Comparison of ENCODE assay signal across 9 cellular contexts in genomic region chr18:77056399-77057015, GRCh38.
DNase-seq lines count a peak whose midpoint lies in the region; ATAC-seq, FAIRE-seq and TF ChIP-seq lines count a peak whose summit lies in the region.
"Had no signal": no experiment of that assay in that cellular context is flagged by ENCODE, and none has a peak within 500 bp of the region (broad histone marks: within the 10 kb centered on the region; RNA-seq: fewer than 3 reads in every experiment).

No MANE protein-coding gene starts in this region.

- intact Hi-C loops in sciatic nerve (cut with DNase I), result loop anchor here (5.0 kb wide), 1 partner anchor 54 kb away; no protein-coding TSS in a partner anchor

- CTCF ChIA-PET in RWPE1 (lab: Yijun Ruan, JAX), result no interaction called here

- peaks cover 20% of the 10 kb centered on the region for H3K27me3 Mint-ChIP-seq in glutamatergic neuron (ENCODE audit: unreplicated experiment)

- H3K4me3 Mint-ChIP-seq in glutamatergic neuron (ENCODE audit: unreplicated experiment), result peak overlapping the region; percentile 43

- H3K27ac Mint-ChIP-seq in glutamatergic neuron (ENCODE audit: unreplicated experiment), result peak overlapping the region; percentile 81

- H3K27ac ChIP-seq in RWPE1, result peak overlapping the region; percentile 15

- peaks cover 60% of the 10 kb centered on the region for H3K4me1 Mint-ChIP-seq in glutamatergic neuron (ENCODE audit: low read depth, unreplicated experiment)

- TF ChIP-seq CTCF in RWPE1 (conservative IDR thresholded peaks at IDR 0.05; ENCODE audit: low read depth) (no peak), glutamatergic neuron (IDR thresholded peaks at IDR 0.05; ENCODE audit: partially characterized antibody, unreplicated experiment) (no peak)

- peaks cover 29% of the 10 kb centered on the region for H3K9me3 Mint-ChIP-seq in glutamatergic neuron (ENCODE audit: unreplicated experiment)

- POLR2A ChIA-PET in RWPE1 (lab: Yijun Ruan, JAX; ENCODE audit: low non-redundant PET), result no interaction called here

- TF ChIP-seq POLR2A in GM12891 (IDR thresholded peaks at IDR 0.05; ENCODE audit: low read depth, low read length), result no peak

- peak; percentile 71 for FAIRE-seq in GM12891 (lab: Jason Lieb, UNC)

- ATAC-seq in sciatic nerve (peak; percentile 33), GM21529 (IDR thresholded peaks at IDR 0.05; ENCODE audit: unreplicated experiment) (no peak)

- DNase-seq in GM12891 (ENCODE audit: insufficient read length, low spot score) (no peak), RWPE1 (ENCODE audit: low spot score) (no peak), glutamatergic neuron (no peak), sciatic nerve (ENCODE audit: low spot score) (peak; percentile 68), COR-L47 (lab: John Stamatoyannopoulos, UW) (no peak), OCI-M2 (lab: John Stamatoyannopoulos, UW; ENCODE audit: unreplicated experiment) (no peak)
- DNase-seq in stimulated activated CD4-positive, alpha-beta T cell treated with anti-CD3 and anti-CD28 coated beads, Interleukin-1b, Interleukin-23, amount 100 ng/mL, for 48 hours, result no peak
- DNase-seq: NCI-H1694 treated with DMSO at 0.1 percent for 48 hours had no signal

- no peaks in the 10 kb centered on the region for H3K36me3 Mint-ChIP-seq in glutamatergic neuron (ENCODE audit: unreplicated experiment)

TF ChIP-seq in GM12891, 5 proteins besides CTCF, POLR2A, EP300 and RAD21:
- TF ChIP-seq SPI1 (IDR thresholded peaks at IDR 0.05; ENCODE audit: low read depth, low read length), result no peak
- no peak for TF ChIP-seq PAX5 (IDR thresholded peaks at IDR 0.05; ENCODE audit: insufficient read depth, low read length, severe bottlenecking)
- TF ChIP-seq POU2F2 (IDR thresholded peaks at IDR 0.05; ENCODE audit: low read depth, low read length), result no peak
- TF ChIP-seq TAF1 (IDR thresholded peaks at IDR 0.05; ENCODE audit: low read depth, low read length), result no peak
- TF ChIP-seq POLR2AphosphoS5 (IDR thresholded peaks at IDR 0.05; ENCODE audit: low read depth, low read length), result no peak
